Comparison of ENCODE assay signal across 1 cellular context in genomic region chr15:49423906-49424520, GRCh38.
TF ChIP-seq lines count a peak whose summit lies in the region.

No MANE protein-coding gene starts in this region.

TF ChIP-seq in H1, 55 proteins besides CTCF, POLR2A, EP300 and RAD21:
- TF ChIP-seq, protein P1, sequence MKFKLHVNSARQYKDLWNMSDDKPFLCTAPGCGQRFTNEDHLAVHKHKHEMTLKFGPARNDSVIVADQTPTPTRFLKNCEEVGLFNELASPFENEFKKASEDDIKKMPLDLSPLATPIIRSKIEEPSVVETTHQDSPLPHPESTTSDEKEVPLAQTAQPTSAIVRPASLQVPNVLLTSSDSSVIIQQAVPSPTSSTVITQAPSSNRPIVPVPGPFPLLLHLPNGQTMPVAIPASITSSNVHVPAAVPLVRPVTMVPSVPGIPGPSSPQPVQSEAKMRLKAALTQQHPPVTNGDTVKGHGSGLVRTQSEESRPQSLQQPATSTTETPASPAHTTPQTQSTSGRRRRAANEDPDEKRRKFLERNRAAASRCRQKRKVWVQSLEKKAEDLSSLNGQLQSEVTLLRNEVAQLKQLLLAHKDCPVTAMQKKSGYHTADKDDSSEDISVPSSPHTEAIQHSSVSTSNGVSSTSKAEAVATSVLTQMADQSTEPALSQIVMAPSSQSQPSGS (IDR thresholded peaks at IDR 0.05; ENCODE audit: low read length) = no peak
- TF ChIP-seq ZNF274 (IDR thresholded peaks at IDR 0.05; ENCODE audit: borderline replicate concordance, extremely low read depth, low read length) (no peak), EZH2 (IDR thresholded peaks at IDR 0.05; ENCODE audit: low read depth, low read length, severe bottlenecking) (no peak), POU5F1 (IDR thresholded peaks at IDR 0.05; ENCODE audit: low read depth, low read length) (no peak), BACH1 (IDR thresholded peaks at IDR 0.05; ENCODE audit: low read length) (no peak), KDM4A (IDR thresholded peaks at IDR 0.05; ENCODE audit: low read depth, low read length, severe bottlenecking) (no peak), BRCA1 (IDR thresholded peaks at IDR 0.05; ENCODE audit: low read depth, low read length) (no peak), CHD2 (IDR thresholded peaks at IDR 0.05; ENCODE audit: low read length) (no peak), TAF7 (optimal IDR thresholded peaks at IDR 0.05; ENCODE audit: borderline replicate concordance, low read depth, low read length) (no peak), JUN (IDR thresholded peaks at IDR 0.05; ENCODE audit: low read depth, low read length) (no peak), TEAD4 (IDR thresholded peaks at IDR 0.05; ENCODE audit: low read depth, low read length) (no peak), RBBP5 (IDR thresholded peaks at IDR 0.05; ENCODE audit: borderline replicate concordance, low read depth, low read length) (no peak), USF2 (IDR thresholded peaks at IDR 0.05; ENCODE audit: low read length) (no peak), KDM5A (IDR thresholded peaks at IDR 0.05; ENCODE audit: low read length) (no peak), TCF12 (IDR thresholded peaks at IDR 0.05; ENCODE audit: low read depth, low read length) (no peak), CHD1 (IDR thresholded peaks at IDR 0.05; ENCODE audit: low read depth, low read length) (no peak), CEBPB (IDR thresholded peaks at IDR 0.05; ENCODE audit: low read depth, low read length) (no peak)
TF ChIP-seq in H1: peak in this region for 0.
